In the genomic region with DNA sequence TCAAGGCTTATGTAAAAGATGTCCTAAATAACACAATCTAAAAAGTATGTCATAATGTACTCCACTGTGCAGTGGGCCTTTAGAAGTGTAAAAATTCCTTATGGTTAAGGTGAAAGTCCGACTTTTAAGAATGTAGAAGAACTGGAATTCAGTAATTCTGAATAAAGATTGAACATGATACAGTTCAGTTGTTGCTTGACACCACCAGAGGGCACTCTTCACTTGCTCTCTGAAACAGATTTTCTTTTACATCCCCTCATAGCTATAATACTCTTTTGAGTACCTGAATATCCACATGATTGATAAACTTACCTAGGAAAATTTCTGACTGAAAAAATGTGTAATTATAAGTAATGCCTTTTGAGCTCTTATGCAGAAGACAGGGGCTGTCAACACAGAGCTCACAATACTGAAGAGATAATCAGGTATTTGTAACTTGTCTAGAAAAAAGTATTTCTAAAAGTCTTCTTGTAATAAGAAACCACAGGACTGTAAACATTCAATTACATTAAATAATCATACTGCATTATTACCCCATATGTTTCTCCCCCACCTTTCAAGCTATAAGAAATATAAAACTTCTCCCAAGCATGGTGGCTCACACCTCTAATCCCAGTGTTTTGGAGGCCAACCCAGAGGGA, we compare ENCODE assay signal across 8 cellular contexts.
DNase-seq lines count a peak whose midpoint lies in the region; ATAC-seq, FAIRE-seq and TF ChIP-seq lines count a peak whose summit lies in the region.

No MANE protein-coding gene starts in this region.

- DNase-seq in activated CD4-positive, CD25-positive, alpha-beta regulatory T cell treated with anti-CD3 and anti-CD28 coated beads, Interleukin-2, amount 50 U/mL, for 16 hours (ENCODE audit: low read depth, low spot score): peak; percentile 4
- peak; percentile 45 for DNase-seq in LNCaP clone FGC (ENCODE audit: low read depth)
- peak; percentile 76 for DNase-seq in RKO (ENCODE audit: low spot score)
- peak in 1 of 3 donors; percentile 69 for DNase-seq in mucosa of descending colon

- intact Hi-C loops in mucosa of descending colon (cut with DNase I, micrococcal nuclease): loop anchor here in 1 of 2 donors (5.0 kb wide), 2 partner anchors 315 to 335 kb away; a partner anchor contains a TSS

- TF ChIP-seq CTCF in LNCaP clone FGC (IDR thresholded peaks at IDR 0.05; ENCODE audit: control insufficient read depth, extremely low read depth, insufficient read depth) (peak; percentile 76), mucosa of descending colon (IDR thresholded peaks at IDR 0.05) (peak; percentile 60)

- H3K9me3 ChIP-seq in mucosa of descending colon: no peaks in the 10 kb centered on the region

- ATAC-seq in activated CD4-positive, CD25-positive, alpha-beta regulatory T cell treated with anti-CD3 and anti-CD28 coated beads, Interleukin-2, amount 50 U/mL, for 24 hours: no peak
- ATAC-seq in GM19468 (IDR thresholded peaks at IDR 0.05; ENCODE audit: extremely low read depth, unreplicated experiment) (peak; percentile 72), mucosa of descending colon (peak; percentile 67), GM18519 (IDR thresholded peaks at IDR 0.05; ENCODE audit: low FRiP score, unreplicated experiment) (no peak)

- no peaks in the 10 kb centered on the region for H3K4me1 ChIP-seq in mucosa of descending colon (ENCODE audit: low read depth)

- H3K36me3 ChIP-seq in mucosa of descending colon (ENCODE audit: low read depth): no peaks in the 10 kb centered on the region

- no peak overlapping the region for H3K4me3 ChIP-seq in LNCaP clone FGC (ENCODE audit: low read depth, low read length)
- H3K4me3 ChIP-seq in mucosa of descending colon: peak overlapping the region; percentile 9

- FAIRE-seq in endometrium (lab: Jason Lieb, UNC): peak; percentile 83

Comparison
In these comparisons a context has a peak if more than half of its experiments do, and no peak if none do; other contexts are left out.
1. ATAC-seq: peak in GM19468 (single experiment) and mucosa of descending colon (single experiment); none in activated CD4-positive, CD25-positive, alpha-beta regulatory T cell treated with anti-CD3 and anti-CD28 coated beads, Interleukin-2, amount 50 U/mL, for 24 hours (0 of 2) and GM18519 (single experiment).